8 cellular contexts compared by ENCODE assay signal in genomic region chr6:7107578-7108195, GRCh38. TPM values are rescaled to one million over a fixed set of nuclear protein-coding genes. Genes with fewer than 3 reads are reported as not detected.
DNase-seq lines count a peak whose midpoint lies in the region; ATAC-seq, FAIRE-seq and TF ChIP-seq lines count a peak whose summit lies in the region.

Gene RREB1 (plus strand): TSS chr6:7107961. CDS start chr6:7181912, 73,951 bp downstream.

- peaks cover 36% of the 10 kb centered on the region for H4K20me1 ChIP-seq in Loucy (ENCODE audit: insufficient read depth, low read length, poor library complexity, severe bottlenecking)

- intact Hi-C loops in body of pancreas (cut with DNase I): no loop called here

- peak within 1 kb of the TSS; percentile 94 for H2AFZ ChIP-seq in Loucy (ENCODE audit: low read length)

- H3K4me1 ChIP-seq in Loucy (ENCODE audit: insufficient read depth, low read length, poor library complexity, severe bottlenecking) (peaks cover 38% of the 10 kb centered on the region), body of pancreas (peaks cover 37% of the 10 kb centered on the region), small intestine (ENCODE audit: control insufficient read depth in 2 of 2, insufficient read depth in 1 of 2, low read depth in 1 of 2, low read length in 1 of 2) (peaks cover 1 to 8% of the 10 kb centered on the region in 2 donors)

- peaks cover 5% of the 10 kb centered on the region for H3K27me3 ChIP-seq in Loucy (ENCODE audit: insufficient read depth, low read length, poor library complexity, severe bottlenecking)
- H3K27me3 ChIP-seq in body of pancreas: no peaks in the 10 kb centered on the region
- no peaks in the 10 kb centered on the region for H3K27me3 ChIP-seq in small intestine (ENCODE audit: control insufficient read depth in 2 of 2, insufficient read depth in 2 of 2, low read length in 2 of 2)

- peak; percentile 70 for DNase-seq in H54 (ENCODE audit: insufficient read length, low spot score)
- DNase-seq in T-helper 22 cell (ENCODE audit: low read depth): peak; percentile 40
- DNase-seq in body of pancreas: peak; percentile 60 to 77 (median 67)
- peak; percentile 78 for DNase-seq in small intestine
- DNase-seq in cerebellar nuclear complex (lab: John Stamatoyannopoulos, UW): no peak

- peak within 1 kb of the TSS; percentile 82 to 91 (median 89) for H3K27ac ChIP-seq in body of pancreas
- H3K27ac ChIP-seq in small intestine (ENCODE audit: low read depth in 1 of 2, low read length in 1 of 2): peak within 1 kb of the TSS; percentile 93 to 94

- WGBS in body of pancreas, 2 donors: 0 to 3% methylated on average over 17 to 54 of the region's 59 CpGs
- 0 to 1% (median 0%) methylated on average over 31 to 59 of the region's 59 CpGs for WGBS in small intestine, 3 donors

- H3K9me2 ChIP-seq in Loucy (replicated peaks; ENCODE audit: low read depth, low read length): no peaks in the 10 kb centered on the region

- TF ChIP-seq CTCF in Loucy (conservative IDR thresholded peaks at IDR 0.05; ENCODE audit: low read length) (no peak), body of pancreas (IDR thresholded peaks at IDR 0.05) (no peak)

- H3K9ac ChIP-seq in Loucy (ENCODE audit: low read depth, low read length, poor library complexity, severe bottlenecking): peak within 1 kb of the TSS; percentile 92

- H3K9me3 ChIP-seq in Loucy (ENCODE audit: insufficient read depth, low read depth, low read length) (no peaks in the 10 kb centered on the region), body of pancreas (no peaks in the 10 kb centered on the region), small intestine (ENCODE audit: control insufficient read depth, low read depth) (no peaks in the 10 kb centered on the region)

- no peaks in the 10 kb centered on the region for H3K36me3 ChIP-seq in Loucy (ENCODE audit: insufficient read depth, low read length)
- no peaks in the 10 kb centered on the region for H3K36me3 ChIP-seq in body of pancreas (replicated peaks in 1 of 2; ENCODE audit: insufficient read depth in 1 of 2, low read depth in 2 of 2)
- no peaks in the 10 kb centered on the region for H3K36me3 ChIP-seq in small intestine (ENCODE audit: control insufficient read depth in 2 of 2, insufficient read depth in 2 of 2, low read length in 2 of 2)

- TF ChIP-seq POLR2A in H54 (IDR thresholded peaks at IDR 0.05; ENCODE audit: low read depth, low read length) (no peak; the same call in 1 of the 2 replicates), body of pancreas (IDR thresholded peaks at IDR 0.05) (peak in 1 of 3 donors; percentile 19)

- peaks cover 54% of the 10 kb centered on the region for H3K79me2 ChIP-seq in Loucy (ENCODE audit: insufficient read depth, low read length)

- H3K4me2 ChIP-seq in Loucy (ENCODE audit: low read depth, low read length, poor library complexity, severe bottlenecking): peak within 1 kb of the TSS; percentile 92

- FAIRE-seq in H54 (lab: Jason Lieb, UNC) (no peak), small intestine (lab: Jason Lieb, UNC) (no peak)

- H3K4me3 ChIP-seq in GM08714 (ENCODE audit: low read length) (peak within 1 kb of the TSS; percentile 77), Loucy (ENCODE audit: low read length, poor library complexity, severe bottlenecking) (peak within 1 kb of the TSS; percentile 99), body of pancreas (peak within 1 kb of the TSS; percentile 84 to 89), iPS-11a (ENCODE audit: low read depth, low read length) (peak within 1 kb of the TSS; percentile 91), small intestine (ENCODE audit: low read depth in 1 of 2, low read length in 2 of 2) (peak within 1 kb of the TSS; percentile 93 to 94)

- ATAC-seq in body of pancreas: peak; percentile 72

- H3F3A ChIP-seq in Loucy (ENCODE audit: low read depth): peaks cover 8% of the 10 kb centered on the region; the same call in 1 of the 2 replicates

RNA-seq across cellular contexts. Expression of gene RREB1, which starts in this region (rescaled TPM):
- total RNA-seq in body of pancreas: 10 to 100 TPM; 33.5 to 44.8 TPM
- 10 to 100 TPM in 2 of 3 donors, 1 to 10 TPM in 1; 6.5 to 12.7 (median 10.3) TPM for polyA plus RNA-seq in small intestine

Comparison
In these comparisons a context has a peak if more than half of its experiments do, and no peak if none do; other contexts are left out.
1. DNase-seq: peak in H54 (single experiment), T-helper 22 cell (single experiment), body of pancreas (4 of 4) and small intestine (single experiment); none in cerebellar nuclear complex (0 of 2).
2. Peak in every context shown above with its lines, with median percentiles within 50 percentile points of each other: H3K4me3 ChIP-seq.